ENCODE assay signal across 8 cellular contexts in the genomic region with DNA sequence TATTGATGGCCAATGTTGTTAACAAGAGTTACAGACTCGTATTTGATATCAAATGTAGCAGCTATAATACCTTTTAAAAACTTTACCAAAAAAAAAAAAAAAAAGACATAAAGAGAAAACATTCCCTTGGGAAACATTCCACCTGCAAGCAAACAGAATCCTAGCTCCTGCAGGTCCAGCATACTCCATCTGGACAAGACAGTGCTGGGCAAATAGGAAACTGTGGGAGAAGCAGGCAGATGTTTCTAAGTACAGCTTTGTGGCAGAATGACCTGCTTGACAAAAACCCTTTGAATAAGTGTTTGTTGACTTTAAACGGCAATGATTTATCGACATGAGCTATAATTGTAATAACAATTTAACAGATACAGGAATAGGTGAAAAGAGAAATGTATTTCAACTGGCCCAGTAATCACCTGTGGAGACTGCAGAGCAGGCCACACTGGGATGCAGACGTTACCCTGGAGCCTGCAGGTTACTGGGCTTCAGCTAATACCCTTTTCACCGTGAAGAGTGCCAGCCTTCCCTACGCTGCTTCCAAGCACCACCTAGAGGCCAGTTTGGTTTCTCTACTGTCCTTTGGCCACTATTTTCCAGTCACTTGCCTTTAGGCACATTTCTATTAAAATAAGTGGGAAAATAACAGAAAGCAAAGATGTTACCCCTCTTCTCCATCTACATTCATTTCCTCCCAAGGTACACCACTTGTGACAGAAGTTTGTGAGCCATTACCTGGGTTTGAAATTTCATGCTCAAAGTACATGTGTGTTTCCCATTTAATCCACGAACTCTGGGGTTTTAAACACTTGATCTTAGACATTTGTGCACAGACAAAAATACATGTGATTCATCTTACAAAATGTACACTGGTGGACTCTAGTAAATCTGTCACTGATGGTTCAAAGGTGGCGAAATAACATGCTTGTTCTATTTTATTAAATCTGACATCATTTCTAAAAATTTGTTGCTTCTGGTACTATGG.
DNase-seq lines count a peak whose midpoint lies in the region; ATAC-seq lines count a peak whose summit lies in the region.

No MANE protein-coding gene starts in this region.

- H3K27me3 Mint-ChIP-seq in activated CD4-positive, alpha-beta memory T cell treated with anti-CD3 and anti-CD28 coated beads, Interleukin-2, amount 10 ng/mL, durations not matched to agents 7 days and 5 days = no peaks in the 10 kb centered on the region

- no peaks in the 10 kb centered on the region for H3K4me1 Mint-ChIP-seq in activated CD4-positive, alpha-beta memory T cell treated with anti-CD3 and anti-CD28 coated beads, Interleukin-2, amount 10 ng/mL, durations not matched to agents 7 days and 5 days

- DNase-seq in activated CD8-positive, alpha-beta memory T cell treated with anti-CD3 and anti-CD28 coated beads, Interleukin-2, amount 50 U/mL, for 4 hours = peak; percentile 29
- no peak for DNase-seq in activated CD8-positive, alpha-beta memory T cell treated with anti-CD3 and anti-CD28 coated beads, Interleukin-2, amount 50 U/mL, for 48 hours
- DNase-seq in NCI-H345 (lab: John Stamatoyannopoulos, UW) (peak; percentile 84), fibroblast of the conjunctiva (ENCODE audit: low read depth) (peak; percentile 29), occipital lobe (lab: John Stamatoyannopoulos, UW) (peak; percentile 64)
- DNase-seq in activated CD4-positive, alpha-beta memory T cell treated with anti-CD3 and anti-CD28 coated beads, Interleukin-2, amount 10 ng/mL, durations not matched to agents 7 days and 5 days = peak; percentile 24

- CTCF ChIA-PET in activated CD4-positive, alpha-beta memory T cell treated with anti-CD3 and anti-CD28 coated beads, Interleukin-2, amount 10 ng/mL, durations not matched to agents 7 days and 5 days (lab: Charles Lee) = interaction anchor here (0.5 to 3.1 kb wide), 9 partner anchors 28 to 1685 kb away, joined by 3 to 27 read pairs (median 4); a partner anchor contains a TSS

- H3K27ac Mint-ChIP-seq in activated CD4-positive, alpha-beta memory T cell treated with anti-CD3 and anti-CD28 coated beads, Interleukin-2, amount 10 ng/mL, durations not matched to agents 7 days and 5 days = no peak overlapping the region

- peak; percentile 64 for ATAC-seq in HG03103 (IDR thresholded peaks at IDR 0.05; ENCODE audit: low read depth, unreplicated experiment)
- ATAC-seq in GM18519 (IDR thresholded peaks at IDR 0.05; ENCODE audit: low FRiP score, unreplicated experiment) = no peak

- H3K36me3 Mint-ChIP-seq in activated CD4-positive, alpha-beta memory T cell treated with anti-CD3 and anti-CD28 coated beads, Interleukin-2, amount 10 ng/mL, durations not matched to agents 7 days and 5 days (ENCODE audit: low read depth) = peaks cover 9% of the 10 kb centered on the region

- no peak overlapping the region for H3K4me3 Mint-ChIP-seq in activated CD4-positive, alpha-beta memory T cell treated with anti-CD3 and anti-CD28 coated beads, Interleukin-2, amount 10 ng/mL, durations not matched to agents 7 days and 5 days

- POLR2A ChIA-PET in activated CD4-positive, alpha-beta memory T cell treated with anti-CD3 and anti-CD28 coated beads, Interleukin-2, amount 10 ng/mL, durations not matched to agents 7 days and 5 days (lab: Charles Lee) = interaction anchor here (1.1 kb wide), 1 partner anchor 115 kb away, joined by 3 read pairs; no protein-coding TSS in a partner anchor

- H3K9me3 Mint-ChIP-seq in activated CD4-positive, alpha-beta memory T cell treated with anti-CD3 and anti-CD28 coated beads, Interleukin-2, amount 10 ng/mL, durations not matched to agents 7 days and 5 days = peaks cover 6% of the 10 kb centered on the region
